ENCODE assay signal across 1 cellular context in genomic region chr4:148051403-148051802, GRCh38.
TF ChIP-seq lines count a peak whose summit lies in the region.

No MANE protein-coding gene starts in this region.

TF ChIP-seq in GM23338, 12 proteins besides CTCF, POLR2A, EP300 and RAD21 (continued from another document):
- TF ChIP-seq ZNF462 (CRISPR knock-in tag; IDR thresholded peaks at IDR 0.05) = no peak
